Comparison of ENCODE assay signal across 8 cellular contexts in genomic region chr9:104093647-104094533, GRCh38. TPM values are rescaled to one million over a fixed set of nuclear protein-coding genes. Genes with fewer than 3 reads are reported as not detected.
DNase-seq lines count a peak whose midpoint lies in the region; ATAC-seq and TF ChIP-seq lines count a peak whose summit lies in the region.

Gene SMC2, plus strand, starts transcription at chr9:104094309. Its CDS starts 1,076 bp downstream, at chr9:104095385.

- TF ChIP-seq POLR2A in heart left ventricle (IDR thresholded peaks at IDR 0.05) (peak in 1 of 2 donors; percentile 79), upper lobe of left lung (IDR thresholded peaks at IDR 0.05) (peak in 3 of 4 donors; percentile 64 to 90 (median 72))

- H3K36me3 ChIP-seq in heart left ventricle (no peaks in the 10 kb centered on the region), upper lobe of left lung (no peaks in the 10 kb centered on the region)

- DNase-seq in NCI-H1436 (lab: John Stamatoyannopoulos, UW) = peak; percentile 90
- DNase-seq in T follicular helper cell (ENCODE audit: low read depth) = peak; percentile 88
- peak; percentile 92 to 96 (median 95) for DNase-seq in heart left ventricle
- peak; percentile 92 for DNase-seq in pons (ENCODE audit: low spot score)
- DNase-seq in upper lobe of left lung = peak; percentile 93 to 97

- TF ChIP-seq EP300 in upper lobe of left lung (IDR thresholded peaks at IDR 0.05) = no peak

- H3K4me3 ChIP-seq in GM12875 (ENCODE audit: low read depth, low read length) (peak within 1 kb of the TSS; percentile 68), heart left ventricle (peak within 1 kb of the TSS; percentile 45 to 89 (median 68)), upper lobe of left lung (peak within 1 kb of the TSS; percentile 48 to 88 (median 74))

- intact Hi-C loops in heart left ventricle (cut with DNase I) = loop anchor here in 2 of 10 donors (10.0 kb wide), 1 partner anchor 651 kb away; the partner anchor contains the start of gene NIPSNAP3A (in 2 of the 2)

- TF ChIP-seq CTCF in GM12875 (IDR thresholded peaks at IDR 0.05; ENCODE audit: borderline replicate concordance, insufficient read depth, low read depth, low read length) (no peak), heart left ventricle (IDR thresholded peaks at IDR 0.05) (no peak), upper lobe of left lung (IDR thresholded peaks at IDR 0.05) (peak in 1 of 6 experiments; percentile 7)

- H3K27ac ChIP-seq in adipose tissue (ENCODE audit: low read depth, low read length) (peak within 1 kb of the TSS; percentile 71), heart left ventricle (peak within 1 kb of the TSS; percentile 82 to 99 (median 94)), upper lobe of left lung (peak within 1 kb of the TSS; percentile 93 to 95 (median 94))

- no peaks in the 10 kb centered on the region for H3K9me3 ChIP-seq in heart left ventricle
- no peaks in the 10 kb centered on the region for H3K9me3 ChIP-seq in upper lobe of left lung

- peak; percentile 90 for ATAC-seq in HG02798 (IDR thresholded peaks at IDR 0.05; ENCODE audit: poor library complexity, unreplicated experiment)
- peak; percentile 95 to 98 (median 97) for ATAC-seq in heart left ventricle
- peak; percentile 98 to 99 for ATAC-seq in upper lobe of left lung (ENCODE audit: low FRiP score in 2 of 2)

- 0 to 1% (median 0%) methylated on average over 58 of the region's 58 CpGs for WGBS in adipose tissue, 3 donors
- WGBS in heart left ventricle, 4 donors = 0% methylated on average over 47 to 58 of the region's 58 CpGs
- WGBS in upper lobe of left lung, 2 donors = 0% methylated on average over 37 to 53 of the region's 58 CpGs

- H3K4me1 ChIP-seq in heart left ventricle (peaks cover 2 to 38% (median 19%) of the 10 kb centered on the region in 12 donors), upper lobe of left lung (peaks cover 27 to 39% (median 32%) of the 10 kb centered on the region in 4 donors)

- H3K27me3 ChIP-seq in heart left ventricle (no peaks in the 10 kb centered on the region), upper lobe of left lung (no peaks in the 10 kb centered on the region)

RNA-seq across cellular contexts. Expression of gene SMC2, which starts in this region (rescaled TPM):
- polyA plus RNA-seq in adipose tissue (1 to 10 TPM; 1.8 to 3.1 (median 2.1) TPM), heart left ventricle (1 to 10 TPM; 1.9 to 9.9 TPM)
- total RNA-seq in heart left ventricle (10 to 100 TPM in 8 of 9 donors, 1 to 10 TPM in 1; 9.0 to 22.9 (median 16.2) TPM), upper lobe of left lung (10 to 100 TPM in 1 of 6 donors, 1 to 10 TPM in 5; 5.0 to 13.9 (median 8.2) TPM)

Comparison
In these comparisons a context has a peak if more than half of its experiments do, and no peak if none do; other contexts are left out.
1. Peak in every context shown above with its lines: DNase-seq, ATAC-seq, H3K4me3 ChIP-seq and H3K27ac ChIP-seq.